Comparison of ENCODE assay signal across 27 cellular contexts in genomic region chr10:23403278-23403677, GRCh38. TPM values are rescaled to one million over a fixed set of nuclear protein-coding genes. Genes with fewer than 3 reads are reported as not detected.
"Had no signal": no experiment of that assay in that cellular context is flagged by ENCODE, and none has a peak within 500 bp of the region (broad histone marks: within the 10 kb centered on the region; RNA-seq: fewer than 3 reads in every experiment).

No MANE protein-coding gene starts in this region.

- H3K36me3 ChIP-seq: adrenal gland, breast epithelium had no signal

- H3K9me3 ChIP-seq: adrenal gland, breast epithelium had no signal

- ATAC-seq: activated CD8-positive, alpha-beta T cell treated with anti-CD3 and anti-CD28 coated beads, Interleukin-2, amount 10 ng/mL, durations not matched to agents 7 days and 5 days; body of pancreas; K562; Panc1 had no signal

- H3K4me1 ChIP-seq: breast epithelium had no signal

- DNase-seq: activated CD4-positive, alpha-beta T cell treated with anti-CD3 and anti-CD28 coated beads, Interleukin-2, amount 10 ng/mL, durations not matched to agents 24 days and 14 days; activated CD4-positive, alpha-beta T cell treated with anti-CD3 and anti-CD28 coated beads, Interleukin-2, amount 50 U/mL, for 4 hours; activated CD8-positive, alpha-beta T cell treated with anti-CD3 and anti-CD28 coated beads, Interleukin-2, amount 10 ng/mL, durations not matched to agents 7 days and 5 days; activated gamma-delta T cell; activated naive CD4-positive, alpha-beta T cell treated with Interleukin-2 at 50 U/mL for 16 hours; activated T-cell treated with anti-CD3 and anti-CD28 coated beads, Interleukin-2, amount 50 U/mL, for 24 hours; NCI-H1105 treated with DMSO at 0.1 percent for 48 hours; NCI-H1436; NCI-H1694; NCI-H1930; NCI-H2081 treated with DMSO at 0.1 percent for 48 hours; NCI-H226; NCI-H446 treated with DMSO at 0.1 percent for 48 hours; NCI-H524 treated with DMSO at 0.1 percent for 48 hours; SIG-M5; SW 1271; T-helper 1 cell; T-helper 2 cell; T-helper 9 cell had no signal

- H3K27me3 ChIP-seq: adrenal gland, body of pancreas, breast epithelium had no signal

- H3K4me3 Mint-ChIP-seq: activated CD4-positive, alpha-beta T cell treated with anti-CD3 and anti-CD28 coated beads, Interleukin-2, amount 10 ng/mL, durations not matched to agents 24 days and 14 days; activated CD8-positive, alpha-beta T cell treated with anti-CD3 and anti-CD28 coated beads, Interleukin-2, amount 10 ng/mL, durations not matched to agents 7 days and 5 days; activated naive CD4-positive, alpha-beta T cell treated with anti-CD3 and anti-CD28 coated beads, Interleukin-2, amount 50 U/mL, for 24 hours; activated T-cell treated with anti-CD3 and anti-CD28 coated beads, Interleukin-2, amount 50 U/mL, for 24 hours had no signal

- H3K27ac Mint-ChIP-seq: activated CD4-positive, alpha-beta T cell treated with anti-CD3 and anti-CD28 coated beads, Interleukin-2, amount 10 ng/mL, durations not matched to agents 24 days and 14 days; activated CD8-positive, alpha-beta T cell treated with anti-CD3 and anti-CD28 coated beads, Interleukin-2, amount 10 ng/mL, durations not matched to agents 7 days and 5 days; activated naive CD4-positive, alpha-beta T cell treated with anti-CD3 and anti-CD28 coated beads, Interleukin-2, amount 50 U/mL, for 24 hours; activated T-cell treated with anti-CD3 and anti-CD28 coated beads, Interleukin-2, amount 50 U/mL, for 24 hours; activated T-helper 2 cell treated with anti-CD3 and anti-CD28 coated beads, Interferon-gamma antibody, Interleukin-2, Interleukin-4, amounts not matched to agents 10 μg/mL and 5 μg/mL and 100 μg/mL, durations not matched to agents 14 hours and 24 hours and 36 hours had no signal

- H3K4me1 Mint-ChIP-seq: activated CD4-positive, alpha-beta T cell treated with anti-CD3 and anti-CD28 coated beads, Interleukin-2, amount 10 ng/mL, durations not matched to agents 24 days and 14 days; activated naive CD4-positive, alpha-beta T cell treated with anti-CD3 and anti-CD28 coated beads, Interleukin-2, amount 50 U/mL, for 24 hours had no signal

- H3K4me3 ChIP-seq: adrenal gland, body of pancreas, breast epithelium, K562 had no signal

- H3K27me3 Mint-ChIP-seq: activated CD4-positive, alpha-beta T cell treated with anti-CD3 and anti-CD28 coated beads, Interleukin-2, amount 10 ng/mL, durations not matched to agents 24 days and 14 days; activated naive CD4-positive, alpha-beta T cell treated with anti-CD3 and anti-CD28 coated beads, Interleukin-2, amount 50 U/mL, for 24 hours; activated T-cell treated with anti-CD3 and anti-CD28 coated beads, Interleukin-2, amount 50 U/mL, for 24 hours had no signal

- H3K9me3 Mint-ChIP-seq: activated CD4-positive, alpha-beta T cell treated with anti-CD3 and anti-CD28 coated beads, Interleukin-2, amount 10 ng/mL, durations not matched to agents 24 days and 14 days; activated naive CD4-positive, alpha-beta T cell treated with anti-CD3 and anti-CD28 coated beads, Interleukin-2, amount 50 U/mL, for 24 hours; activated T-cell treated with anti-CD3 and anti-CD28 coated beads, Interleukin-2, amount 50 U/mL, for 24 hours; activated T-helper 2 cell treated with anti-CD3 and anti-CD28 coated beads, Interferon-gamma antibody, Interleukin-2, Interleukin-4, amounts not matched to agents 10 μg/mL and 5 μg/mL and 100 μg/mL, durations not matched to agents 14 hours and 24 hours and 36 hours had no signal

- H3K27ac ChIP-seq: adrenal gland, body of pancreas, breast epithelium had no signal

- H3K36me3 Mint-ChIP-seq: activated naive CD4-positive, alpha-beta T cell treated with anti-CD3 and anti-CD28 coated beads, Interleukin-2, amount 50 U/mL, for 24 hours had no signal

RNA-seq across cellular contexts. Expression of gene C10orf67, which starts 58.7 kb away (rescaled TPM):
- total RNA-seq: activated CD8-positive, alpha-beta T cell treated with anti-CD3 and anti-CD28 coated beads, Interleukin-2, amount 10 ng/mL, durations not matched to agents 7 days and 5 days; activated T-helper 2 cell treated with anti-CD3 and anti-CD28 coated beads, Interferon-gamma antibody, Interleukin-2, Interleukin-4, amounts not matched to agents 10 μg/mL and 5 μg/mL and 100 μg/mL, durations not matched to agents 14 hours and 24 hours and 36 hours; K562; RPMI7951 had no signal
- polyA plus RNA-seq: K562 had no signal
